In the genomic region with DNA sequence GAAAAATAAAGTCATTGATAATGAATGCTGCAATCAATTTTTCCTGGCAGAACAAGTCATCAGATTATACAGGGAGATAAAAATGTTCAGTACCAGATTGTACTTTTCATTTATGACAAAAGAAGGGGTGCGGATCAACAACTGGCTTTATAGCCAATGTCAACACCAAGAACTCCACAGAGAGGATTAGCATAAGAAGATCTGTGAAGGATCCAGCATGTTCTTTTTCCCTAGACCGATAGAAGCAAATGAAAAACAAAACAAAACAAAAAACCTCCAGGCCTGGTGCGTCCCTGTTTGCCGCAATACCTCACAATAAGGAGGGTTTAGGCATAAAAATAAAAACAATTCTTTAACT, we compare ENCODE assay signal across 16 cellular contexts. TPM values are rescaled to one million over a fixed set of nuclear protein-coding genes. Genes with fewer than 3 reads are reported as not detected.
DNase-seq lines count a peak whose midpoint lies in the region; ATAC-seq lines count a peak whose summit lies in the region.
"Had no signal": no experiment of that assay in that cellular context is flagged by ENCODE, and none has a peak within 500 bp of the region (broad histone marks: within the 10 kb centered on the region; RNA-seq: fewer than 3 reads in every experiment).

No MANE protein-coding gene starts in this region.

- ATAC-seq in right cardiac atrium (peak; percentile 7 to 33), Right ventricle myocardium inferior (no peak), GM18520 (IDR thresholded peaks at IDR 0.05; ENCODE audit: unreplicated experiment) (no peak)
- no peak for ATAC-seq in naive thymus-derived CD4-positive, alpha-beta T cell
- ATAC-seq: CD8-positive, alpha-beta T cell; HCT116; HepG2 had no signal

- no peaks in the 10 kb centered on the region for H3K9me3 ChIP-seq in right cardiac atrium (ENCODE audit: control insufficient read depth, low read length)
- H3K9me3 ChIP-seq in naive thymus-derived CD4-positive, alpha-beta T cell (ENCODE audit: control insufficient read depth in 2 of 3, low read length in 3 of 3) = no peaks in the 10 kb centered on the region
- H3K9me3 ChIP-seq: Caco-2 had no signal

- POLR2A ChIA-PET in naive thymus-derived CD4-positive, alpha-beta T cell (lab: Charles Lee) = no interaction called here

- H3K4me1 Mint-ChIP-seq in naive thymus-derived CD4-positive, alpha-beta T cell = peaks cover 0 to 4% (median 0%) of the 10 kb centered on the region in 7 donors

- no peaks in the 10 kb centered on the region for H3K27me3 ChIP-seq in right cardiac atrium (ENCODE audit: control insufficient read depth, insufficient read depth)
- H3K27me3 ChIP-seq in naive thymus-derived CD4-positive, alpha-beta T cell (ENCODE audit: control insufficient read depth in 2 of 2, insufficient read depth in 2 of 2, low read length in 2 of 2) = no peaks in the 10 kb centered on the region

- no peak overlapping the region for H3K4me3 Mint-ChIP-seq in naive thymus-derived CD4-positive, alpha-beta T cell
- H3K4me3 Mint-ChIP-seq: CD14-positive monocyte; CD8-positive, alpha-beta T cell had no signal

- 45% methylated on average over 4 of the region's 4 CpGs for WGBS in right cardiac atrium

- CTCF ChIA-PET in naive thymus-derived CD4-positive, alpha-beta T cell (lab: Charles Lee) = no interaction called here

- H3K4me1 ChIP-seq in right cardiac atrium (ENCODE audit: control insufficient read depth, insufficient read depth, low read length) = peaks cover under 1% of the 10 kb centered on the region
- H3K4me1 ChIP-seq in naive thymus-derived CD4-positive, alpha-beta T cell (ENCODE audit: control insufficient read depth in 2 of 2, insufficient read depth in 2 of 2, low read length in 2 of 2) = no peaks in the 10 kb centered on the region
- H3K4me1 ChIP-seq: Caco-2 had no signal

- no peaks in the 10 kb centered on the region for H3K9me3 Mint-ChIP-seq in naive thymus-derived CD4-positive, alpha-beta T cell
- H3K9me3 Mint-ChIP-seq: CD8-positive, alpha-beta T cell had no signal

- H3K27ac ChIP-seq in right cardiac atrium (ENCODE audit: low read length) = no peak overlapping the region
- H3K27ac ChIP-seq in naive thymus-derived CD4-positive, alpha-beta T cell (ENCODE audit: low read depth, low read length) = peak overlapping the region; percentile 7
- H3K27ac ChIP-seq: 22Rv1 had no signal

- H3K27me3 Mint-ChIP-seq in naive thymus-derived CD4-positive, alpha-beta T cell = peaks cover 0 to 3% (median 0%) of the 10 kb centered on the region in 5 donors

- no peaks in the 10 kb centered on the region for H3K36me3 Mint-ChIP-seq in naive thymus-derived CD4-positive, alpha-beta T cell
- H3K36me3 Mint-ChIP-seq: CD14-positive monocyte; CD8-positive, alpha-beta T cell had no signal

- intact Hi-C loops in right cardiac atrium (cut with DNase I) = no loop called here
- intact Hi-C loops in Right ventricle myocardium inferior (cut with DNase I) = no loop called here
- intact Hi-C loops in naive thymus-derived CD4-positive, alpha-beta T cell (cut with micrococcal nuclease) = no loop called here

- H3K4me3 ChIP-seq in right cardiac atrium (ENCODE audit: low read length) = no peak overlapping the region
- no peak overlapping the region for H3K4me3 ChIP-seq in naive thymus-derived CD4-positive, alpha-beta T cell (ENCODE audit: low read length)

- no peaks in the 10 kb centered on the region for H3K36me3 ChIP-seq in naive thymus-derived CD4-positive, alpha-beta T cell (ENCODE audit: control insufficient read depth in 2 of 3, insufficient read depth in 3 of 3, low read length in 3 of 3)

- DNase-seq in NCI-H345 (lab: John Stamatoyannopoulos, UW) = peak; percentile 8
- DNase-seq in NCI-H345 treated with DMSO at 0.1 percent for 48 hours (lab: John Stamatoyannopoulos, UW; ENCODE audit: unreplicated experiment) = no peak
- DNase-seq in right cardiac atrium = no peak
- no peak for DNase-seq in Right ventricle myocardium inferior (ENCODE audit: missing footprints)
- DNase-seq in naive thymus-derived CD4-positive, alpha-beta T cell = no peak
- DNase-seq in activated naive CD4-positive, alpha-beta T cell treated with Interleukin-2 at 50 U/mL for 16 hours = no peak
- no peak for DNase-seq in occipital lobe (lab: John Stamatoyannopoulos, UW)
- DNase-seq: Caco-2; CD8-positive, alpha-beta T cell; DMS53; GF-D8 had no signal

- no peak overlapping the region for H3K27ac Mint-ChIP-seq in naive thymus-derived CD4-positive, alpha-beta T cell
- H3K27ac Mint-ChIP-seq: CD14-positive monocyte; CD8-positive, alpha-beta T cell had no signal

RNA-seq across cellular contexts. Expression of gene PRKAR2B, which starts 34.7 kb away (rescaled TPM):
- 10 to 100 TPM; 42.0 to 57.8 (median 49.3) TPM for total RNA-seq in right cardiac atrium
- polyA plus RNA-seq in right cardiac atrium = 32.3 TPM
- total RNA-seq in Right ventricle myocardium inferior = 23.2 TPM
- total RNA-seq in naive thymus-derived CD4-positive, alpha-beta T cell = 1 to 10 TPM in 1 of 5 experiments, under 1 TPM in 4; 0.43 to 5.0 (median 0.67) TPM
- polyA plus RNA-seq in naive thymus-derived CD4-positive, alpha-beta T cell = under 1 TPM; 0.39 to 0.54 TPM
- total RNA-seq in occipital lobe = 227 TPM
- total RNA-seq: HepG2 had no signal
- polyA plus RNA-seq: HepG2 had no signal

Comparison
In these comparisons a context has a peak if more than half of its experiments do, and no peak if none do; other contexts are left out.
1. ATAC-seq: peak in right cardiac atrium (2 of 2); none in Right ventricle myocardium inferior (single experiment), naive thymus-derived CD4-positive, alpha-beta T cell (single experiment) and GM18520 (single experiment).